In genomic region chr11:93526691-93527583, GRCh38 we compare ENCODE assay signal across 12 cellular contexts. TPM values are rescaled to one million over a fixed set of nuclear protein-coding genes. Genes with fewer than 3 reads are reported as not detected.
DNase-seq lines count a peak whose midpoint lies in the region; ATAC-seq and TF ChIP-seq lines count a peak whose summit lies in the region.
"Had no signal": no experiment of that assay in that cellular context is flagged by ENCODE, and none has a peak within 500 bp of the region (broad histone marks: within the 10 kb centered on the region; RNA-seq: fewer than 3 reads in every experiment).

No MANE protein-coding gene starts in this region.

- peaks cover 46% of the 10 kb centered on the region for H3K4me1 ChIP-seq in smooth muscle cell (ENCODE audit: low read depth)

- H3K4me1 Mint-ChIP-seq in IgD-negative memory B cell (peaks cover 51 to 53% (median 52%) of the 10 kb centered on the region in 3 donors), natural killer cell (peaks cover 74 to 85% of the 10 kb centered on the region in 2 donors)

- H3K36me3 Mint-ChIP-seq in IgD-negative memory B cell (peaks cover 3% of the 10 kb centered on the region), natural killer cell (no peaks in the 10 kb centered on the region)
- H3K36me3 Mint-ChIP-seq: brain had no signal

- peaks cover 20% of the 10 kb centered on the region for H3F3A ChIP-seq in smooth muscle cell (ENCODE audit: low read depth)

- H3K4me3 Mint-ChIP-seq in IgD-negative memory B cell (peak overlapping the region in 3 of 4 donors; percentile 50 to 78 (median 63)), natural killer cell (peak overlapping the region; percentile 28)
- H3K4me3 Mint-ChIP-seq: stimulated activated naive CD8-positive, alpha-beta T cell treated with anti-CD3 and anti-CD28 coated beads, Interleukin-15, Interleukin-2, amounts not matched to agents 100 ng/mL and 50 ng/mL, for 24 hours had no signal

- intact Hi-C loops in natural killer cell (cut with micrococcal nuclease): no loop called here

- ATAC-seq in GM21381 (IDR thresholded peaks at IDR 0.05; ENCODE audit: unreplicated experiment): peak; percentile 12
- peak in 1 of 3 donors; percentile 52 for ATAC-seq in natural killer cell
- ATAC-seq: Panc1 had no signal

- H3K27ac ChIP-seq in smooth muscle cell (ENCODE audit: low read depth): no peak overlapping the region

- H3K27me3 Mint-ChIP-seq in IgD-negative memory B cell (no peaks in the 10 kb centered on the region), natural killer cell (ENCODE audit: low read depth in 2 of 2) (no peaks in the 10 kb centered on the region)
- H3K27me3 Mint-ChIP-seq: brain; stimulated activated naive CD8-positive, alpha-beta T cell treated with anti-CD3 and anti-CD28 coated beads, Interleukin-15, Interleukin-2, amounts not matched to agents 100 ng/mL and 50 ng/mL, for 24 hours had no signal

- H3K9ac ChIP-seq in smooth muscle cell (ENCODE audit: low read depth): no peak overlapping the region

- no peaks in the 10 kb centered on the region for H3K9me3 ChIP-seq in smooth muscle cell (replicated peaks; ENCODE audit: low read depth)

- H2AFZ ChIP-seq in smooth muscle cell (ENCODE audit: low read depth): no peak overlapping the region

- no peaks in the 10 kb centered on the region for H3K27me3 ChIP-seq in smooth muscle cell (ENCODE audit: low read depth)

- peaks cover 45% of the 10 kb centered on the region for H3K79me2 ChIP-seq in smooth muscle cell (ENCODE audit: low read depth)

- H3K9me3 Mint-ChIP-seq in IgD-negative memory B cell (no peaks in the 10 kb centered on the region), natural killer cell (no peaks in the 10 kb centered on the region)
- H3K9me3 Mint-ChIP-seq: brain; stimulated activated naive CD8-positive, alpha-beta T cell treated with anti-CD3 and anti-CD28 coated beads, Interleukin-15, Interleukin-2, amounts not matched to agents 100 ng/mL and 50 ng/mL, for 24 hours had no signal

- H4K20me1 ChIP-seq in smooth muscle cell (ENCODE audit: low read depth): peaks cover 97% of the 10 kb centered on the region

- no peak overlapping the region for H3K4me2 ChIP-seq in smooth muscle cell

- H3K4me3 ChIP-seq in GM12865 (ENCODE audit: low read depth, low read length) (peak overlapping the region; percentile 2), smooth muscle cell (no peak overlapping the region)

- H3K36me3 ChIP-seq in smooth muscle cell (ENCODE audit: low read depth): no peaks in the 10 kb centered on the region

- WGBS in smooth muscle cell (ENCODE audit: low lambda C conversion rate): 97% methylated on average over 7 of the region's 7 CpGs

- TF ChIP-seq CTCF in GM12865 (IDR thresholded peaks at IDR 0.05; ENCODE audit: insufficient read depth, low read depth, low read length, missing control alignments): no peak
- TF ChIP-seq CTCF in natural killer cell (IDR thresholded peaks at IDR 0.05): no peak
- no peak for TF ChIP-seq CTCF in smooth muscle cell (IDR thresholded peaks at IDR 0.05; ENCODE audit: borderline replicate concordance, insufficient read depth, poor library complexity, severe bottlenecking)

- DNase-seq in GM12865 (ENCODE audit: low read depth): peak; percentile 51
- DNase-seq in natural killer cell: no peak
- no peak for DNase-seq in globus pallidus (ENCODE audit: low spot score)
- no peak for DNase-seq in smooth muscle cell (lab: John Stamatoyannopoulos, UW; ENCODE audit: unreplicated experiment)
- no peak for DNase-seq in C1 segment of cervical spinal cord (lab: John Stamatoyannopoulos, UW)
- no peak for DNase-seq in AG20443 (ENCODE audit: low spot score)
- DNase-seq: GF-D8 had no signal

- H3K27ac Mint-ChIP-seq in IgD-negative memory B cell: peak overlapping the region; percentile 26 to 87 (median 62)
- H3K27ac Mint-ChIP-seq in natural killer cell: peak overlapping the region; percentile 52 to 76
- H3K27ac Mint-ChIP-seq: stimulated activated naive CD8-positive, alpha-beta T cell treated with anti-CD3 and anti-CD28 coated beads, Interleukin-15, Interleukin-2, amounts not matched to agents 100 ng/mL and 50 ng/mL, for 24 hours had no signal

RNA-seq across cellular contexts. Expression of gene SMCO4, which starts 16.3 kb away (rescaled TPM):
- 8.0 TPM for polyA plus RNA-seq in IgD-negative memory B cell
- total RNA-seq in natural killer cell: 1 to 10 TPM; 2.7 to 4.6 (median 3.6) TPM
- total RNA-seq in smooth muscle cell: 10.4 and 13.8 TPM in 2 replicates
- polyA plus RNA-seq in smooth muscle cell: 37.4 and 50.7 TPM in 2 replicates
